ENCODE assay signal across 1 cellular context in the genomic region with DNA sequence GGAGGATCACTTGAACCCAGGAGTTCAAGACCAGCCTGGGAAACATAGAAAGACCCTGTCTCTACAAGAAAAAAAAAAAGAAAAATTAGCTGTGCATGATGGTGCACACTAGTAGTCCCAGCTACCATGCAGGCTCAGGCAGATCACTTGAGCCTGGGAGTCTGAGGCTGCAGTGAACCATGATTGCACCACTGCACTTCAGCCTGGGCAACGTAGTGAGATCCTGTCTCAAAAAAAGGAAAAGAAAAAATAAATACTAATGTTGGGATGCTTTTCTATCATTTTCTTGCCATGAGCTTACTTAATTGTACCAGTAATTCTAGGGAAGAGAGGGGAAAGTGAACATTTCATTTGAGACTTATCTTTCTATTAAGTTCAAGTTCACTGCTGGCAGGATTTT.
TF ChIP-seq lines count a peak whose summit lies in the region.

No MANE protein-coding gene starts in this region.

TF ChIP-seq in HepG2, 621 proteins besides CTCF, POLR2A, EP300 and RAD21 (continued from another document):
- TF ChIP-seq, protein P1, sequence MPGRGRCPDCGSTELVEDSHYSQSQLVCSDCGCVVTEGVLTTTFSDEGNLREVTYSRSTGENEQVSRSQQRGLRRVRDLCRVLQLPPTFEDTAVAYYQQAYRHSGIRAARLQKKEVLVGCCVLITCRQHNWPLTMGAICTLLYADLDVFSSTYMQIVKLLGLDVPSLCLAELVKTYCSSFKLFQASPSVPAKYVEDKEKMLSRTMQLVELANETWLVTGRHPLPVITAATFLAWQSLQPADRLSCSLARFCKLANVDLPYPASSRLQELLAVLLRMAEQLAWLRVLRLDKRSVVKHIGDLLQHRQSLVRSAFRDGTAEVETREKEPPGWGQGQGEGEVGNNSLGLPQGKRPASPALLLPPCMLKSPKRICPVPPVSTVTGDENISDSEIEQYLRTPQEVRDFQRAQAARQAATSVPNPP (CRISPR knock-in tag; IDR thresholded peaks at IDR 0.05) = no peak
- TF ChIP-seq, protein P2, sequence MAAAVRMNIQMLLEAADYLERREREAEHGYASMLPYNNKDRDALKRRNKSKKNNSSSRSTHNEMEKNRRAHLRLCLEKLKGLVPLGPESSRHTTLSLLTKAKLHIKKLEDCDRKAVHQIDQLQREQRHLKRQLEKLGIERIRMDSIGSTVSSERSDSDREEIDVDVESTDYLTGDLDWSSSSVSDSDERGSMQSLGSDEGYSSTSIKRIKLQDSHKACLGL (CRISPR knock-in tag; IDR thresholded peaks at IDR 0.05) = no peak
